In the genomic region with DNA sequence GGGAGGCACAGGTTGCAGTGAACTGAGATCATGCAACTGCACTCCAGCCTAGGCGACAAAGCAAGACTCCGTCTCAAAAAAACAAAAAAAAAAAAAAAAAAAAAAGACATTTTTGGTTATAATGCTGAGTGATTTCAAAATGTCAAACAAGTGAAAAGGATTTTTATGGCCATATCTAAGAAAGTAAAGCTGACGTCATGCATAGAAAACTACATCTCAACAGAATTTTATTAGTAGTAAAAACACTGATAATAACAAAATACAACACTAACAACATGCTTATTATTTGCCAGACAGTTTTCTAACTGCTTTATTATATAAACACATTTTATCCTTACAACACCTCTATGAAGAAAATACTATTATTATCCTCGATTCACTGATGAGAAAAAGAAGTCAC, we compare ENCODE assay signal across 25 cellular contexts.
DNase-seq lines count a peak whose midpoint lies in the region; ATAC-seq, FAIRE-seq and TF ChIP-seq lines count a peak whose summit lies in the region.
"Had no signal": no experiment of that assay in that cellular context is flagged by ENCODE, and none has a peak within 500 bp of the region (broad histone marks: within the 10 kb centered on the region; RNA-seq: fewer than 3 reads in every experiment).

No MANE protein-coding gene starts in this region.

- no peak overlapping the region for H3K4me3 Mint-ChIP-seq in T-helper 17 cell
- H3K4me3 Mint-ChIP-seq: CD14-positive monocyte; CD4-positive, alpha-beta memory T cell; CD4-positive, CD25-positive, alpha-beta regulatory T cell; CD8-positive, alpha-beta memory T cell had no signal

- no peaks in the 10 kb centered on the region for H3K27me3 ChIP-seq in HepG2 (ENCODE audit: control insufficient read depth in 1 of 2, insufficient read depth in 2 of 2, low read length in 2 of 2)
- H3K27me3 ChIP-seq in right lobe of liver = no peaks in the 10 kb centered on the region
- H3K27me3 ChIP-seq in BLaER1 treated with 17β-estradiol and CSF1 and Interleukin-3, amounts not matched to agents 10 nM and 100 nM = no peaks in the 10 kb centered on the region
- H3K27me3 ChIP-seq in right atrium auricular region = no peaks in the 10 kb centered on the region
- H3K27me3 ChIP-seq: BE2C had no signal

- no peak for TF ChIP-seq RAD21 in HepG2 (CRISPR knock-in tag; IDR thresholded peaks at IDR 0.05)

- POLR2A ChIA-PET in HepG2 (lab: Yijun Ruan, JAX) = no interaction called here

- no peaks in the 10 kb centered on the region for H3K4me1 Mint-ChIP-seq in T-helper 17 cell
- H3K4me1 Mint-ChIP-seq: CD14-positive monocyte; CD4-positive, alpha-beta memory T cell; CD4-positive, CD25-positive, alpha-beta regulatory T cell; CD8-positive, alpha-beta memory T cell had no signal

- H3K36me3 ChIP-seq in HepG2 (replicated peaks in 1 of 2; ENCODE audit: control insufficient read depth in 1 of 2, insufficient read depth in 2 of 2, low read length in 2 of 2) (no peaks in the 10 kb centered on the region), right lobe of liver (no peaks in the 10 kb centered on the region), right atrium auricular region (no peaks in the 10 kb centered on the region)
- peaks cover 0 to 23% (median 0%) of the 10 kb centered on the region in 11 experiments; a peak in 4 of 22 replicates for H3K36me3 ChIP-seq in BLaER1 treated with 17β-estradiol and CSF1 and Interleukin-3, amounts not matched to agents 10 nM and 100 nM
- H3K36me3 ChIP-seq: BE2C had no signal

- no peak for FAIRE-seq in HepG2 (lab: Jason Lieb, UNC)
- FAIRE-seq: A204.1, GM12878, GM12892, GM18507 had no signal

- no peak for TF ChIP-seq CTCF in HepG2 (CRISPR knock-in tag; IDR thresholded peaks at IDR 0.05)
- no peak for TF ChIP-seq CTCF in right lobe of liver (IDR thresholded peaks at IDR 0.05)
- TF ChIP-seq CTCF in right atrium auricular region (IDR thresholded peaks at IDR 0.05) = no peak

- H3K4me3 ChIP-seq in HepG2 (replicated peaks in 1 of 3; ENCODE audit: insufficient read depth in 1 of 3, low read depth in 2 of 3, low read length in 3 of 3) = no peak overlapping the region
- H3K4me3 ChIP-seq in right lobe of liver = no peak overlapping the region
- no peak overlapping the region for H3K4me3 ChIP-seq in BLaER1 treated with 17β-estradiol and CSF1 and Interleukin-3, amounts not matched to agents 10 nM and 100 nM
- H3K4me3 ChIP-seq in right atrium auricular region = no peak overlapping the region
- H3K4me3 ChIP-seq: GM12878 had no signal

- H3K79me2 ChIP-seq in HepG2 (ENCODE audit: insufficient read depth, low read length) = no peaks in the 10 kb centered on the region

- H2AFZ ChIP-seq in HepG2 (ENCODE audit: low read length) = no peak overlapping the region

- H3K9me3 ChIP-seq in HepG2 (ENCODE audit: low read length) (no peaks in the 10 kb centered on the region), right lobe of liver (no peaks in the 10 kb centered on the region), T-helper 17 cell (ENCODE audit: control insufficient read depth, low read length, poor library complexity, severe bottlenecking) (no peaks in the 10 kb centered on the region), right atrium auricular region (no peaks in the 10 kb centered on the region)
- peaks cover 13 to 48% (median 39%) of the 10 kb centered on the region in 11 experiments for H3K9me3 ChIP-seq in BLaER1 treated with 17β-estradiol and CSF1 and Interleukin-3, amounts not matched to agents 10 nM and 100 nM (replicated peaks in 1 of 11)
- H3K9me3 ChIP-seq: BE2C had no signal

- intact Hi-C loops in HepG2 (cut with micrococcal nuclease; ENCODE audit: unreplicated experiment) = no loop called here
- intact Hi-C loops in right lobe of liver (cut with DNase I) = no loop called here

- no peak overlapping the region for H3K9ac ChIP-seq in HepG2 (ENCODE audit: insufficient read depth, low read depth, low read length)
- H3K9ac ChIP-seq in BLaER1 treated with 17β-estradiol and CSF1 and Interleukin-3, amounts not matched to agents 10 nM and 100 nM = no peak overlapping the region

- no TSS peak for BruUV-seq in HepG2 (replicated peaks; lab: Mats Ljungman, UMichigan)

- no peaks in the 10 kb centered on the region for H3K4me1 ChIP-seq in HepG2 (ENCODE audit: insufficient read depth, low read length)
- no peaks in the 10 kb centered on the region for H3K4me1 ChIP-seq in right lobe of liver
- H3K4me1 ChIP-seq in BLaER1 treated with 17β-estradiol and CSF1 and Interleukin-3, amounts not matched to agents 10 nM and 100 nM = peaks cover 17 to 79% (median 49%) of the 10 kb centered on the region in 10 experiments
- H3K4me1 ChIP-seq in right atrium auricular region = no peaks in the 10 kb centered on the region
- H3K4me1 ChIP-seq: BE2C had no signal

- 47% methylated on average over 4 of the region's 4 CpGs for WGBS in HepG2 (ENCODE audit: low lambda C conversion rate)
- WGBS in right lobe of liver (ENCODE audit: insufficient coverage, low coverage, low lambda C conversion rate, missing lambda C conversion rate) = 68% methylated on average over 2 of the region's 4 CpGs

- no peak overlapping the region for H3K27ac Mint-ChIP-seq in T-helper 17 cell
- H3K27ac Mint-ChIP-seq: CD14-positive monocyte; CD4-positive, alpha-beta memory T cell; CD4-positive, CD25-positive, alpha-beta regulatory T cell; CD8-positive, alpha-beta memory T cell had no signal

- no peak for TF ChIP-seq POLR2A in HepG2 (IDR thresholded peaks at IDR 0.05; ENCODE audit: insufficient read depth in 1 of 2, low read depth in 2 of 2, low read length in 2 of 2)
- TF ChIP-seq POLR2A in right lobe of liver (IDR thresholded peaks at IDR 0.05) = no peak

- in situ Hi-C loops in HepG2 (cut with HindIII; ENCODE audit: extremely low pct_ligation_motif_present, low pct_unique_long_range_greater_than_20kb) = no loop called here

- ATAC-seq in HepG2 = no peak
- no peak for ATAC-seq in right lobe of liver
- ATAC-seq in T-helper 17 cell = no peak
- ATAC-seq: GM12878 had no signal

- DNase-seq in HepG2 (ENCODE audit: low spot score) (no peak), right lobe of liver (no peak), T-helper 17 cell (no peak), right atrium auricular region (ENCODE audit: low spot score) (no peak)
- DNase-seq: 8988T; ACHN; BE2C; C1 segment of cervical spinal cord; CD4-positive, alpha-beta memory T cell; CD4-positive, CD25-positive, alpha-beta regulatory T cell; CD8-positive, alpha-beta memory T cell; COR-L47; DMS 273 treated with DMSO at 0.1 percent for 48 hours; DMS153; DMS53; DMS79; DND-41; EL; GDM1 had no signal

- no peaks in the 10 kb centered on the region for H3K36me3 Mint-ChIP-seq in T-helper 17 cell (ENCODE audit: low read depth)
- H3K36me3 Mint-ChIP-seq: CD14-positive monocyte; CD4-positive, alpha-beta memory T cell; CD4-positive, CD25-positive, alpha-beta regulatory T cell; CD8-positive, alpha-beta memory T cell had no signal

- TF ChIP-seq EP300 in HepG2 (IDR thresholded peaks at IDR 0.05; ENCODE audit: low read depth in 2 of 2, low read length in 2 of 2) (no peak), HepG2 (CRISPR knock-in tag; IDR thresholded peaks at IDR 0.05; ENCODE audit: borderline replicate concordance) (no peak)

- H3K27me3 Mint-ChIP-seq in T-helper 17 cell = no peaks in the 10 kb centered on the region
- H3K27me3 Mint-ChIP-seq: CD4-positive, alpha-beta memory T cell; CD4-positive, CD25-positive, alpha-beta regulatory T cell; CD8-positive, alpha-beta memory T cell had no signal

- CTCF ChIA-PET in HepG2 (lab: Yijun Ruan, JAX; ENCODE audit: low intra/inter-chr PET ratio, low total read pairs) = no interaction called here

- H3K4me2 ChIP-seq in HepG2 (ENCODE audit: low read depth, low read length) = no peak overlapping the region
- H3K4me2 ChIP-seq in BLaER1 treated with 17β-estradiol and CSF1 and Interleukin-3, amounts not matched to agents 10 nM and 100 nM = peak overlapping the region in 6 of 11 experiments; percentile 60 to 79 (median 76); a peak in 13 of 22 replicates

- no peak overlapping the region for H3K27ac ChIP-seq in HepG2 (ENCODE audit: extremely low read length, insufficient read depth, low read length)
- H3K27ac ChIP-seq in right lobe of liver = no peak overlapping the region
- peak overlapping the region in 4 of 11 experiments; percentile 41 to 92 (median 84); a peak in 8 of 22 replicates for H3K27ac ChIP-seq in BLaER1 treated with 17β-estradiol and CSF1 and Interleukin-3, amounts not matched to agents 10 nM and 100 nM
- H3K27ac ChIP-seq in right atrium auricular region = no peak overlapping the region

- no peaks in the 10 kb centered on the region; the same call in 1 of the 2 replicates for H4K20me1 ChIP-seq in HepG2 (ENCODE audit: insufficient read depth, low read length)
- no peaks in the 10 kb centered on the region for H4K20me1 ChIP-seq in BLaER1 treated with 17β-estradiol and CSF1 and Interleukin-3, amounts not matched to agents 10 nM and 100 nM

TF ChIP-seq in HepG2, 621 proteins besides CTCF, POLR2A, EP300 and RAD21:
- peak; percentile 84 for TF ChIP-seq ATF7 (IDR thresholded peaks at IDR 0.05)
- TF ChIP-seq ATF7 (CRISPR knock-in tag; IDR thresholded peaks at IDR 0.05) = no peak
- peak; percentile 72 for TF ChIP-seq CREB1 (IDR thresholded peaks at IDR 0.05)
- no peak for TF ChIP-seq CREB1 (CRISPR knock-in tag; IDR thresholded peaks at IDR 0.05)
- TF ChIP-seq TEAD2 (CRISPR knock-in tag; IDR thresholded peaks at IDR 0.05) = no peak
